ENCODE assay signal across 9 cellular contexts in genomic region chr17:39889200-39889599, GRCh38. TPM values are rescaled to one million over a fixed set of nuclear protein-coding genes. Genes with fewer than 3 reads are reported as not detected.
"Had no signal": no experiment of that assay in that cellular context is flagged by ENCODE, and none has a peak within 500 bp of the region (broad histone marks: within the 10 kb centered on the region; RNA-seq: fewer than 3 reads in every experiment).

No MANE protein-coding gene starts in this region.

- ATAC-seq: GM23338 had no signal

- FAIRE-seq: H1, H54, HTR-8/SVneo had no signal

- DNase-seq: H9, HCEC 1CT, KBM-7 had no signal

- H3K4me2 ChIP-seq: GM23338 had no signal

- H3K4me3 ChIP-seq: GM23338 had no signal

- H2AFZ ChIP-seq: GM23338 had no signal

RNA-seq across cellular contexts. Expression of gene ZPBP2, which starts 21.2 kb away (rescaled TPM):
- total RNA-seq: GM23338, H1, H9, HT-29 had no signal
- polyA plus RNA-seq: GM23338, H1 had no signal

RNA-seq across cellular contexts. Expression of gene LRRC3C, which starts 38.3 kb away (rescaled TPM):
- total RNA-seq: H1, H9, HT-29 had no signal
- polyA plus RNA-seq: GM23338, H1, IgD-negative memory B cell had no signal
